Comparison of ENCODE assay signal across 8 cellular contexts in genomic region chr17:30236807-30237206, GRCh38. TPM values are rescaled to one million over a fixed set of nuclear protein-coding genes. Genes with fewer than 3 reads are reported as not detected.
DNase-seq lines count a peak whose midpoint lies in the region; ATAC-seq, FAIRE-seq and TF ChIP-seq lines count a peak whose summit lies in the region.

No MANE protein-coding gene starts in this region.

- no peak overlapping the region for H2BK20ac ChIP-seq in H1 (ENCODE audit: low read length)

- H3K27ac ChIP-seq in PC-3 (ENCODE audit: low read length): no peak overlapping the region
- no peak overlapping the region for H3K27ac ChIP-seq in H1 (ENCODE audit: low read depth, low read length)
- no peak overlapping the region for H3K27ac ChIP-seq in mesendoderm (ENCODE audit: low read depth, low read length)

- H3K4me3 ChIP-seq in PC-3 (ENCODE audit: low read length) (no peak overlapping the region), H1 (ENCODE audit: extremely low read depth in 1 of 4, insufficient read depth in 2 of 4, low read depth in 3 of 4, low read length in 4 of 4) (peak overlapping the region in 1 of 4 experiments; percentile 63; a peak in 3 of 8 replicates), mesendoderm (ENCODE audit: low read length) (no peak overlapping the region)

- no peaks in the 10 kb centered on the region for H3F3A ChIP-seq in PC-3 (ENCODE audit: low read length, unreplicated experiment)

- H3K23me2 ChIP-seq in H1 (ENCODE audit: low read depth, low read length): peaks cover 17% of the 10 kb centered on the region; the same call in 1 of the 2 replicates

- H3K79me1 ChIP-seq in H1 (ENCODE audit: low read depth, low read length) (no peaks in the 10 kb centered on the region), mesendoderm (ENCODE audit: low read length) (no peaks in the 10 kb centered on the region)

- TF ChIP-seq EP300 in H1 (IDR thresholded peaks at IDR 0.05; ENCODE audit: borderline replicate concordance in 1 of 2, low read depth in 2 of 2, low read length in 2 of 2): no peak

- TF ChIP-seq CTCF in PC-3 (conservative IDR thresholded peaks at IDR 0.05; ENCODE audit: low read depth, low read length) (peak; percentile 38), H1 (IDR thresholded peaks at IDR 0.05; ENCODE audit: control extremely low read depth in 1 of 3, insufficient read depth in 1 of 3, low read depth in 1 of 3, low read length in 3 of 3) (peak; percentile 43 to 62 (median 61))

- POLR2A ChIA-PET in PC-3 (lab: Charles Lee; ENCODE audit: unreplicated experiment): no interaction called here
- POLR2A ChIA-PET in H1 (lab: Charles Lee; ENCODE audit: partially characterized antibody): interaction anchor here (1.2 to 2.3 kb wide), 4 partner anchors 11 to 55 kb away, joined by 3 to 9 read pairs (median 7); partner anchors contain the start of gene BLMH

- 13% methylated on average over 16 of the region's 20 CpGs; no CpG with 5 or more reads in 1 of the 2 experiments for WGBS in H1 (ENCODE audit: extremely low coverage in 1 of 2, insufficient coverage in 1 of 2, insufficient read length in 1 of 2, insufficient replicate concordance in 2 of 2, low coverage in 1 of 2, low lambda C conversion rate in 2 of 2, missing lambda C conversion rate in 1 of 2), 2 experiments
- no CpG with 5 or more reads among the region's 20 CpGs for WGBS in mesendoderm (ENCODE audit: extremely low coverage, insufficient coverage, low lambda C conversion rate)

- H3K4ac ChIP-seq in H1 (replicated peaks; ENCODE audit: insufficient read length, low read depth, low read length): no peak overlapping the region
- H3K4ac ChIP-seq in mesendoderm (ENCODE audit: low read depth, low read length): no peak overlapping the region

- H4K91ac ChIP-seq in H1 (replicated peaks; ENCODE audit: insufficient read length, low read length): no peak overlapping the region

- no peak overlapping the region for H3K56ac ChIP-seq in H1 (replicated peaks; ENCODE audit: insufficient read length, low read depth, low read length)
- H3K56ac ChIP-seq in mesendoderm (ENCODE audit: low read length): no peak overlapping the region

- H2BK120ac ChIP-seq in H1 (replicated peaks; ENCODE audit: low read depth, low read length) (no peak overlapping the region), mesendoderm (ENCODE audit: low read depth, low read length) (no peak overlapping the region)

- H3K4me1 ChIP-seq in PC-3 (ENCODE audit: insufficient read depth, low read length) (no peaks in the 10 kb centered on the region), H1 (replicated peaks in 1 of 4; ENCODE audit: control insufficient read depth in 3 of 4, insufficient read depth in 4 of 4, low read length in 3 of 4) (peaks cover 0 to 18% (median 15%) of the 10 kb centered on the region in 4 experiments; a peak in 5 of 7 replicates), mesendoderm (ENCODE audit: control insufficient read depth, low read depth, low read length) (no peaks in the 10 kb centered on the region)

- BruUV-seq in PC-3 (replicated peaks; lab: Mats Ljungman, UMichigan): no TSS peak

- intact Hi-C loops in PC-3 (cut with micrococcal nuclease): loop anchor here (1.0 to 2.0 kb wide), 2 partner anchors 112 to 132 kb away; no protein-coding TSS in a partner anchor

- no peak for FAIRE-seq in H1 (lab: Jason Lieb, UNC)

- no peak overlapping the region for H4K8ac ChIP-seq in H1 (ENCODE audit: extremely low read depth, insufficient read depth, low read length)
- no peak overlapping the region for H4K8ac ChIP-seq in mesendoderm (ENCODE audit: low read depth, low read length)

- H3K23ac ChIP-seq in H1 (ENCODE audit: insufficient read length): no peak overlapping the region
- H3K23ac ChIP-seq in mesendoderm (ENCODE audit: low read length): no peak overlapping the region

- DNase-seq in activated CD4-positive, alpha-beta T cell treated with anti-CD3 and anti-CD28 coated beads for 48 hours: peak; percentile 36
- no peak for DNase-seq in activated CD4-positive, alpha-beta T cell treated with anti-CD3 and anti-CD28 coated beads, Interleukin-2, amount 50 U/mL, for 1 hour
- peak; percentile 39 for DNase-seq in PC-3
- DNase-seq in H1 (ENCODE audit: low read depth in 1 of 2, low spot score in 2 of 2): peak; percentile 19 to 84
- peak; percentile 59 for DNase-seq in mesendoderm
- DNase-seq in H4 (ENCODE audit: low spot score): no peak

- H2BK5ac ChIP-seq in H1 (ENCODE audit: low read depth, low read length): no peak overlapping the region
- H2BK5ac ChIP-seq in mesendoderm (ENCODE audit: low read length): no peak overlapping the region

- H3K27me3 ChIP-seq in PC-3 (ENCODE audit: low read length) (peaks cover 40% of the 10 kb centered on the region), H1 (replicated peaks in 1 of 4; ENCODE audit: control insufficient read depth in 3 of 4, extremely low read depth in 1 of 4, insufficient read depth in 3 of 4, low read length in 3 of 4) (peaks cover 32 to 63% (median 58%) of the 10 kb centered on the region in 4 experiments), mesendoderm (ENCODE audit: insufficient read depth, low read length, poor library complexity) (peaks cover 34% of the 10 kb centered on the region)

- TF ChIP-seq RAD21 in H1 (IDR thresholded peaks at IDR 0.05 in 1 of 2, conservative IDR thresholded peaks at IDR 0.05 in 1 of 2; ENCODE audit: low read depth in 2 of 2, low read length in 2 of 2): peak; percentile 57 to 76; a peak in 3 of 4 replicates

- H3K4me2 ChIP-seq in PC-3 (ENCODE audit: low read length): peak overlapping the region; percentile 60
- peak overlapping the region; percentile 59 to 67 for H3K4me2 ChIP-seq in H1 (ENCODE audit: insufficient read depth in 1 of 2, low read depth in 2 of 2, low read length in 2 of 2)
- no peak overlapping the region for H3K4me2 ChIP-seq in mesendoderm (ENCODE audit: low read length)

- peak; percentile 83 for ATAC-seq in PC-3
- no peak for ATAC-seq in GM21447 (IDR thresholded peaks at IDR 0.05; ENCODE audit: unreplicated experiment)
- no peak for ATAC-seq in HG02610 (IDR thresholded peaks at IDR 0.05; ENCODE audit: unreplicated experiment)

- no peak overlapping the region for H3K14ac ChIP-seq in H1 (ENCODE audit: insufficient read length)

- 0 out of 2 replicates have a peak overlapping the region, but pooled peaks have one; percentile 45 for H2AFZ ChIP-seq in PC-3 (ENCODE audit: low read length)
- H2AFZ ChIP-seq in H1 (ENCODE audit: low read length): no peak overlapping the region

- no peaks in the 10 kb centered on the region for H3K36me3 ChIP-seq in PC-3 (ENCODE audit: low read depth, low read length)
- H3K36me3 ChIP-seq in H1 (ENCODE audit: control insufficient read depth in 2 of 4, insufficient read depth in 4 of 4, low read length in 3 of 4): peaks cover 0 to 7% (median 0%) of the 10 kb centered on the region in 4 experiments; a peak in 1 of 8 replicates
- H3K36me3 ChIP-seq in mesendoderm (ENCODE audit: control insufficient read depth, insufficient read depth, low read length): no peaks in the 10 kb centered on the region

- H4K5ac ChIP-seq in H1 (ENCODE audit: insufficient read length, low read depth, low read length) (no peak overlapping the region), mesendoderm (ENCODE audit: low read length) (no peak overlapping the region)

- CTCF ChIA-PET in PC-3 (lab: Charles Lee) (interaction anchor here (0.5 to 1.0 kb wide), 6 partner anchors 90 to 138 kb away, joined by 4 to 32 read pairs (median 4); no protein-coding TSS in a partner anchor), H1 (lab: Charles Lee; ENCODE audit: partially characterized antibody) (interaction anchor here (0.7 to 5.0 kb wide), 12 partner anchors 12 to 111 kb away, joined by 3 to 36 read pairs (median 6); no protein-coding TSS in a partner anchor)

- H4K20me1 ChIP-seq in PC-3 (ENCODE audit: low read length) (no peaks in the 10 kb centered on the region), H1 (replicated peaks in 1 of 2; ENCODE audit: control insufficient read depth in 1 of 2, insufficient read depth in 2 of 2, low read length in 2 of 2) (no peaks in the 10 kb centered on the region)

- H3K18ac ChIP-seq in H1 (ENCODE audit: extremely low read depth, low read length) (no peak overlapping the region; the same call in 1 of the 2 replicates), mesendoderm (ENCODE audit: low read length) (no peak overlapping the region)

- no peaks in the 10 kb centered on the region for H3K9me3 ChIP-seq in PC-3 (ENCODE audit: low read length)
- peaks cover 5 to 8% of the 10 kb centered on the region in 2 experiments; a peak in 2 of 4 replicates for H3K9me3 ChIP-seq in H1 (ENCODE audit: insufficient read depth in 2 of 2, low read depth in 1 of 2, low read length in 1 of 2)

- no peak overlapping the region for H2BK12ac ChIP-seq in H1 (ENCODE audit: low read depth, low read length)

- H2BK15ac ChIP-seq in H1 (ENCODE audit: low read length) (no peak overlapping the region), mesendoderm (replicated peaks; ENCODE audit: low read depth) (no peak overlapping the region)

- H2AK5ac ChIP-seq in H1 (ENCODE audit: low read depth, low read length) (no peak overlapping the region), mesendoderm (ENCODE audit: low read length) (no peak overlapping the region)

- no peak overlapping the region for H3K9ac ChIP-seq in PC-3 (ENCODE audit: low read length)
- H3K9ac ChIP-seq in H1 (replicated peaks in 1 of 4; ENCODE audit: extremely low read depth in 1 of 4, low read depth in 3 of 4, low read length in 3 of 4): no peak overlapping the region
- no peak overlapping the region for H3K9ac ChIP-seq in mesendoderm (ENCODE audit: low read length)

- no peaks in the 10 kb centered on the region for H3K79me2 ChIP-seq in PC-3 (ENCODE audit: low read length)
- H3K79me2 ChIP-seq in H1 (ENCODE audit: control insufficient read depth in 1 of 2, insufficient read depth in 2 of 2, low read length in 2 of 2): no peaks in the 10 kb centered on the region
- H3K79me2 ChIP-seq in mesendoderm (ENCODE audit: control insufficient read depth, insufficient read depth, low read length): no peaks in the 10 kb centered on the region

- no peaks in the 10 kb centered on the region for H3K9me2 ChIP-seq in PC-3 (replicated peaks; ENCODE audit: low read length)

- TF ChIP-seq POLR2A in H1 (IDR thresholded peaks at IDR 0.05; ENCODE audit: control extremely low read depth in 1 of 2, low read depth in 2 of 2, low read length in 2 of 2): no peak

RNA-seq across cellular contexts. Expression of gene SLC6A4, which starts 1.3 kb away (rescaled TPM):
- total RNA-seq in PC-3 (2014; rRNA removed): not detected in 2 replicates
- total RNA-seq in H1 (2021; fragmentation: NEBNext Ultra II Directional; extraction: Animal tissue kit (Norgen Biotek cat#: 25700)): 0.09 TPM in 1 of 2 replicates, not detected in the other
- 0.08 and 0.33 TPM in 2 replicates for polyA plus RNA-seq in H1 (2011; rRNA removed)
- 0.05 TPM for polyA plus RNA-seq in H1 (2011; cell fraction: cytosol; rRNA removed)
- 0.20 TPM for polyA plus RNA-seq in H1 (2011; cell fraction: nucleus; rRNA removed)
- polyA plus RNA-seq in H1 (2012, experiment 1 of 2): 0.09 to 0.40 TPM (median 0.11 TPM) in 4 replicates
- polyA plus RNA-seq in H1 (2012, experiment 2 of 2): 0.07 TPM
- 0.16 TPM for polyA plus RNA-seq in H1 (2013, experiment 1 of 2)
- polyA plus RNA-seq in H1 (2013, experiment 2 of 2): 0.06 TPM
- 0.12 and 0.35 TPM in 2 replicates for polyA minus RNA-seq in H1 (2011; rRNA and poly(A)+ RNA removed)
- polyA minus RNA-seq in H1 (2011; cell fraction: cytosol; rRNA and poly(A)+ RNA removed): 0.37 TPM
- polyA minus RNA-seq in H1 (2011; cell fraction: nucleus; rRNA and poly(A)+ RNA removed): not detected
- polyA plus RNA-seq in mesendoderm (2013, experiment 1 of 2): 0.03 TPM
- 0.08 TPM for polyA plus RNA-seq in mesendoderm (2013, experiment 2 of 2)
- total RNA-seq in H4 (2014; rRNA removed; shearing (Covaris generic)): not detected in 2 replicates

RNA-seq across cellular contexts. Expression of gene BLMH, which starts 54.9 kb away (rescaled TPM):
- total RNA-seq in PC-3 (2014; rRNA removed): 15.9 and 19.1 TPM in 2 replicates
- total RNA-seq in H1 (2021; fragmentation: NEBNext Ultra II Directional; extraction: Animal tissue kit (Norgen Biotek cat#: 25700)): 74.3 and 75.3 TPM in 2 replicates
- polyA plus RNA-seq in H1 (2011; rRNA removed): 17.4 and 18.2 TPM in 2 replicates
- 28.5 TPM for polyA plus RNA-seq in H1 (2011; cell fraction: cytosol; rRNA removed)
- 20.8 TPM for polyA plus RNA-seq in H1 (2011; cell fraction: nucleus; rRNA removed)
- 56.2 to 61.6 TPM (median 58.9 TPM) in 4 replicates for polyA plus RNA-seq in H1 (2012, experiment 1 of 2)
- 9.5 TPM for polyA plus RNA-seq in H1 (2012, experiment 2 of 2)
- polyA plus RNA-seq in H1 (2013, experiment 1 of 2): 37.4 TPM
- 37.7 TPM for polyA plus RNA-seq in H1 (2013, experiment 2 of 2)
- 22.4 and 28.0 TPM in 2 replicates for polyA minus RNA-seq in H1 (2011; rRNA and poly(A)+ RNA removed)
- 30.7 TPM for polyA minus RNA-seq in H1 (2011; cell fraction: cytosol; rRNA and poly(A)+ RNA removed)
- polyA minus RNA-seq in H1 (2011; cell fraction: nucleus; rRNA and poly(A)+ RNA removed): 47.4 TPM
- 55.5 TPM for polyA plus RNA-seq in mesendoderm (2013, experiment 1 of 2)
- polyA plus RNA-seq in mesendoderm (2013, experiment 2 of 2): 54.7 TPM
- total RNA-seq in H4 (2014; rRNA removed; shearing (Covaris generic)): 32.9 and 48.8 TPM in 2 replicates

Comparison
In these comparisons a context has a peak if more than half of its experiments do, and no peak if none do; other contexts are left out.
1. DNase-seq: peak in activated CD4-positive, alpha-beta T cell treated with anti-CD3 and anti-CD28 coated beads for 48 hours (single experiment), PC-3 (single experiment), H1 (2 of 2) and mesendoderm (single experiment); none in activated CD4-positive, alpha-beta T cell treated with anti-CD3 and anti-CD28 coated beads, Interleukin-2, amount 50 U/mL, for 1 hour (single experiment) and H4 (single experiment).